ENCODE assay signal across 18 cellular contexts in genomic region chr6:127877231-127877630, GRCh38. TPM values are rescaled to one million over a fixed set of nuclear protein-coding genes. Genes with fewer than 3 reads are reported as not detected.
A peak's percentile ranks its signal among the peaks of the same experiment; 100 is the strongest.
DNase-seq lines count a peak whose midpoint lies in the region; ATAC-seq and TF ChIP-seq lines count a peak whose summit lies in the region.
"Had no signal": no experiment of that assay in that cellular context is flagged by ENCODE, and none has a peak within 500 bp of the region (broad histone marks: within the 10 kb centered on the region; RNA-seq: fewer than 3 reads in every experiment).

No MANE protein-coding gene starts in this region.

- peak; percentile 62 for ATAC-seq in GM18909 (IDR thresholded peaks at IDR 0.05; ENCODE audit: poor library complexity, unreplicated experiment)
- peak; percentile 47 for ATAC-seq in HG02852 (IDR thresholded peaks at IDR 0.05; ENCODE audit: unreplicated experiment)
- ATAC-seq: left ventricle myocardium superior, right lobe of liver, SK-N-SH treated with all-trans-retinoic acid at 6 μM for 48 hours had no signal

- no peaks in the 10 kb centered on the region for H3K36me3 ChIP-seq in CD8-positive, alpha-beta memory T cell (ENCODE audit: insufficient read depth, low read length)
- no peaks in the 10 kb centered on the region for H3K36me3 ChIP-seq in SJCRH30
- H3K36me3 ChIP-seq: right lobe of liver had no signal

- H3K36me3 Mint-ChIP-seq in CD8-positive, alpha-beta memory T cell: peaks cover 11 to 40% (median 14%) of the 10 kb centered on the region in 3 donors
- H3K36me3 Mint-ChIP-seq in T-helper 2 cell treated with Interferon-gamma antibody and Interleukin-4, amounts not matched to agents 5 μg/mL and 100 μg/mL, for 36 hours (ENCODE audit: low read depth): peaks cover 43% of the 10 kb centered on the region

- CTCF ChIA-PET in CD8-positive, alpha-beta memory T cell (lab: Charles Lee): interaction anchor here (1.4 to 2.1 kb wide), 2 partner anchors 23 to 451 kb away, joined by 3 to 4 read pairs; partner anchors contain the start of gene THEMIS

- POLR2A ChIA-PET in CD8-positive, alpha-beta memory T cell (lab: Charles Lee): interaction anchor here (1.5 kb wide), 1 partner anchor 17 kb away, joined by 3 read pairs; no protein-coding TSS in a partner anchor

- no peak overlapping the region for H3K4me3 ChIP-seq in CD8-positive, alpha-beta memory T cell (ENCODE audit: low read length)
- H3K4me3 ChIP-seq in SJCRH30: no peak overlapping the region
- H3K4me3 ChIP-seq: hepatocyte, right lobe of liver had no signal

- peaks cover 0 to 11% (median 5%) of the 10 kb centered on the region in 5 donors for H3K9me3 Mint-ChIP-seq in CD8-positive, alpha-beta memory T cell
- peaks cover 23% of the 10 kb centered on the region for H3K9me3 Mint-ChIP-seq in T-helper 2 cell treated with Interferon-gamma antibody and Interleukin-4, amounts not matched to agents 5 μg/mL and 100 μg/mL, for 36 hours

- H3K4me3 Mint-ChIP-seq in CD8-positive, alpha-beta memory T cell: peak overlapping the region; percentile 49 to 80 (median 70)
- peak overlapping the region; percentile 43 for H3K4me3 Mint-ChIP-seq in T-helper 2 cell treated with Interferon-gamma antibody and Interleukin-4, amounts not matched to agents 5 μg/mL and 100 μg/mL, for 36 hours
- H3K4me3 Mint-ChIP-seq: B cell had no signal

- peak overlapping the region; percentile 10 to 92 (median 76) for H3K27ac Mint-ChIP-seq in CD8-positive, alpha-beta memory T cell
- peak overlapping the region; percentile 54 for H3K27ac Mint-ChIP-seq in T-helper 2 cell treated with Interferon-gamma antibody and Interleukin-4, amounts not matched to agents 5 μg/mL and 100 μg/mL, for 36 hours
- H3K27ac Mint-ChIP-seq: B cell had no signal

- H3K9me3 ChIP-seq in CD8-positive, alpha-beta memory T cell (ENCODE audit: low read length): no peaks in the 10 kb centered on the region
- H3K9me3 ChIP-seq in SJCRH30 (replicated peaks): no peaks in the 10 kb centered on the region
- H3K9me3 ChIP-seq: right lobe of liver had no signal

- no peak for DNase-seq in CD8-positive, alpha-beta memory T cell
- DNase-seq in T-helper 2 cell treated with Interferon-gamma antibody and Interleukin-4, amounts not matched to agents 5 μg/mL and 100 μg/mL, for 36 hours (ENCODE audit: low spot score): no peak
- DNase-seq in Ammon's horn (ENCODE audit: low spot score): no peak
- DNase-seq in hepatic stellate cell (ENCODE audit: low spot score): no peak
- no peak for DNase-seq in GM10266 (ENCODE audit: extremely low spot score)
- DNase-seq in SJCRH30: no peak
- DNase-seq: left ventricle myocardium superior, NCI-H2029 treated with DMSO at 0.1 percent for 48 hours, right lobe of liver had no signal

- H3K27ac ChIP-seq in CD8-positive, alpha-beta memory T cell (ENCODE audit: low read depth, low read length): no peak overlapping the region
- no peak overlapping the region for H3K27ac ChIP-seq in SJCRH30
- H3K27ac ChIP-seq: epithelial cell of prostate, hepatocyte, right lobe of liver had no signal

- H3K27me3 Mint-ChIP-seq in CD8-positive, alpha-beta memory T cell: no peaks in the 10 kb centered on the region
- H3K27me3 Mint-ChIP-seq in T-helper 2 cell treated with Interferon-gamma antibody and Interleukin-4, amounts not matched to agents 5 μg/mL and 100 μg/mL, for 36 hours (ENCODE audit: low read depth): no peaks in the 10 kb centered on the region
- H3K27me3 Mint-ChIP-seq: B cell had no signal

- no peaks in the 10 kb centered on the region for H3K27me3 ChIP-seq in CD8-positive, alpha-beta memory T cell (ENCODE audit: insufficient read depth, low read length, poor library complexity, severe bottlenecking)
- no peaks in the 10 kb centered on the region for H3K27me3 ChIP-seq in SJCRH30
- H3K27me3 ChIP-seq: hepatocyte, right lobe of liver had no signal

- no peak for TF ChIP-seq CTCF in GM10266 (IDR thresholded peaks at IDR 0.05; ENCODE audit: control insufficient read depth, insufficient read depth, low read depth, missing control alignments)

- H3K4me1 Mint-ChIP-seq in CD8-positive, alpha-beta memory T cell: peaks cover 69 to 87% (median 86%) of the 10 kb centered on the region in 3 donors
- H3K4me1 Mint-ChIP-seq in T-helper 2 cell treated with Interferon-gamma antibody and Interleukin-4, amounts not matched to agents 5 μg/mL and 100 μg/mL, for 36 hours (ENCODE audit: low read depth): peaks cover 43% of the 10 kb centered on the region
- H3K4me1 Mint-ChIP-seq: B cell had no signal

- H3K4me1 ChIP-seq in CD8-positive, alpha-beta memory T cell (ENCODE audit: insufficient read depth, low read length): peaks cover 51% of the 10 kb centered on the region
- 0 out of 2 replicates have a peak, but pooled peaks cover 8% of the 10 kb centered on the region for H3K4me1 ChIP-seq in SJCRH30
- H3K4me1 ChIP-seq: right lobe of liver had no signal

RNA-seq across cellular contexts. Expression of gene THEMIS, which starts 23.6 kb away (rescaled TPM):
- total RNA-seq in CD8-positive, alpha-beta memory T cell: 10 to 100 TPM; 39.9 to 40.6 TPM
- 107 TPM for polyA plus RNA-seq in CD8-positive, alpha-beta memory T cell
- total RNA-seq in SJCRH30 (2014; rRNA removed; shearing (Covaris generic)): 0.02 TPM in 1 of 2 replicates, not detected in the other
- total RNA-seq: Daoy, hepatocyte, LHCN-M2 had no signal
- polyA plus RNA-seq: hepatocyte, neural cell had no signal

Comparison
In these comparisons a context has a peak if more than half of its experiments do, and no peak if none do; other contexts are left out.
1. RNA of gene THEMIS, which starts 23.6 kb away (total RNA-seq): 39.9 to 40.6 TPM in CD8-positive, alpha-beta memory T cell; 0.02 TPM in SJCRH30; every median in the first group is over 10 times any median in the second.